ENCODE assay signal across 28 cellular contexts in the genomic region with DNA sequence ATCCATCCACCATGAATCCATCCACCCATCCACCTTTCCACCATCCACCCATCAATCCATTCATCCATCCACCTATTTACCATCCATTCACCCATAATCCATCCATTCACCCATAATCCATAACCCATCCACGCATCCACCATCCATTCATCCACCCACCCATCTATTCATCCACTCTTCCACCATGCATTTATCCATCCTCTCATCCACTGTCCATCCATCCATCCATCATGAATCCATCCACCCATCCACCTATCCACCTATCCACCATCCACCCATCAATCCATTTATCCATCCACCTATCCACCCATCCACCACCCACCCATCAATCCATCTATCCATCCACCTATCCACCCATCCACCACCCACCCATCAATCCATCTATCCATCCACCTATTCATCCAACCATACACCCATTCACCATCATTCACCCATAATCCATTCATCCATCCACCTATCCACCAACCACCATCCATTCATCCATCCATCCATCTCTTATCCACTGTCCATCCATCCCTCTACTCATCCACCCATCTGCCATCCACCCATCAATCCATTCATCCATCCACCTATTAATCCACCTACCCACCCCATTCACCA.
"Had no signal": no experiment of that assay in that cellular context is flagged by ENCODE, and none has a peak within 500 bp of the region (broad histone marks: within the 10 kb centered on the region; RNA-seq: fewer than 3 reads in every experiment).

No MANE protein-coding gene starts in this region.

- ATAC-seq: effector memory CD8-positive, alpha-beta T cell; foreskin keratinocyte; gastrocnemius medialis; gastroesophageal sphincter; heart left ventricle; heart right ventricle had no signal

- H3K79me2 ChIP-seq: hepatocyte had no signal

- H2AFZ ChIP-seq: hepatocyte had no signal

- H3K9me3 ChIP-seq: colonic mucosa, esophagus muscularis mucosa, esophagus squamous epithelium, gastrocnemius medialis, gastroesophageal sphincter, heart left ventricle, heart right ventricle had no signal

- H3K4me3 ChIP-seq: colonic mucosa, coronary artery, dorsolateral prefrontal cortex, esophagus muscularis mucosa, esophagus squamous epithelium, gastrocnemius medialis, gastroesophageal sphincter, heart left ventricle, heart right ventricle, hepatocyte had no signal

- H3K4me1 ChIP-seq: colonic mucosa, esophagus muscularis mucosa, esophagus squamous epithelium, foreskin keratinocyte, gastrocnemius medialis, gastroesophageal sphincter, heart left ventricle had no signal

- H3K36me3 ChIP-seq: colonic mucosa, esophagus muscularis mucosa, esophagus squamous epithelium, gastrocnemius medialis, gastroesophageal sphincter, heart left ventricle, heart right ventricle had no signal

- DNase-seq: colonic mucosa; cortex of kidney; dermis blood vessel endothelial cell; dorsolateral prefrontal cortex; effector CD4-positive, alpha-beta T cell; effector CD8-positive, alpha-beta T cell; effector memory CD4-positive, alpha-beta T cell; effector memory CD8-positive, alpha-beta T cell; endodermal cell; erythroblast; esophagus squamous epithelium; foreskin fibroblast; foreskin keratinocyte; foreskin melanocyte; gastrocnemius medialis; glutamatergic neuron; head of caudate nucleus; heart right ventricle; hippocampal formation had no signal

- FAIRE-seq: endometrium, endothelial cell of umbilical vein, frontal cortex had no signal

- H3K27me3 ChIP-seq: colonic mucosa, esophagus muscularis mucosa, foreskin keratinocyte, gastroesophageal sphincter, hepatocyte had no signal

- H3K4me2 ChIP-seq: hepatocyte had no signal

- H3K27ac ChIP-seq: colonic mucosa, coronary artery, dorsolateral prefrontal cortex, epithelial cell of prostate, esophagus muscularis mucosa, esophagus squamous epithelium, foreskin keratinocyte, gastrocnemius medialis, gastroesophageal sphincter, heart left ventricle, heart right ventricle, hepatocyte had no signal
